Comparison of ENCODE assay signal across 8 cellular contexts in genomic region chr13:32309812-32310706, GRCh38. TPM values are rescaled to one million over a fixed set of nuclear protein-coding genes. Genes with fewer than 3 reads are reported as not detected.
A peak's percentile ranks its signal among the peaks of the same experiment; 100 is the strongest.
DNase-seq lines count a peak whose midpoint lies in the region; ATAC-seq and TF ChIP-seq lines count a peak whose summit lies in the region.

No MANE protein-coding gene starts in this region.

- H3K4me1 ChIP-seq in hepatocyte (ENCODE audit: insufficient read depth) = no peaks in the 10 kb centered on the region

- peak; percentile 62 for DNase-seq in ACHN
- DNase-seq in NCI-H524 (lab: John Stamatoyannopoulos, UW) = peak; percentile 12 to 69
- DNase-seq in amniotic epithelial cell (ENCODE audit: low read depth) = peak; percentile 60
- DNase-seq in hepatocyte (ENCODE audit: low spot score) = peak; percentile 74
- peak; percentile 32 for DNase-seq in skeletal muscle cell (ENCODE audit: low read depth)
- DNase-seq in cerebellar nuclear complex (lab: John Stamatoyannopoulos, UW) = no peak

- TF ChIP-seq CTCF in hepatocyte (IDR thresholded peaks at IDR 0.05; ENCODE audit: poor library complexity) = peak; percentile 72

- H3K27ac ChIP-seq in hepatocyte = no peak overlapping the region

- in situ Hi-C loops in ACHN (cut with HindIII; ENCODE audit: low pct_ligation_motif_present, low pct_unique_long_range_greater_than_20kb, low sequenced_read_pairs) = no loop called here

- H3K36me3 ChIP-seq in hepatocyte (replicated peaks; ENCODE audit: insufficient read depth, low read depth) = no peaks in the 10 kb centered on the region

- no peak overlapping the region for H3K4me2 ChIP-seq in hepatocyte

- no peaks in the 10 kb centered on the region for H3K9me2 ChIP-seq in hepatocyte (replicated peaks; ENCODE audit: insufficient read depth)

- H3K9me3 ChIP-seq in hepatocyte (ENCODE audit: low read depth) = no peaks in the 10 kb centered on the region

- H4K20me1 ChIP-seq in hepatocyte (ENCODE audit: insufficient read depth, poor library complexity, severe bottlenecking) = no peaks in the 10 kb centered on the region

- H2AFZ ChIP-seq in hepatocyte = no peak overlapping the region

- no peaks in the 10 kb centered on the region for H3K27me3 ChIP-seq in hepatocyte

- WGBS in hepatocyte (ENCODE audit: low lambda C conversion rate, missing lambda C conversion rate) = 46% methylated on average over 19 of the region's 19 CpGs

- no peaks in the 10 kb centered on the region for H3K79me2 ChIP-seq in hepatocyte

- peak; percentile 63 for ATAC-seq in HG02610 (IDR thresholded peaks at IDR 0.05; ENCODE audit: unreplicated experiment)

- H3K4me3 ChIP-seq in GM08714 (ENCODE audit: low read length) (peak overlapping the region; percentile 23; the same call in 1 of the 2 replicates), hepatocyte (no peak overlapping the region), skeletal muscle cell (ENCODE audit: low read depth, low read length) (no peak overlapping the region)

RNA-seq across cellular contexts. Expression of gene ZAR1L, which starts 5.1 kb away (rescaled TPM):
- total RNA-seq in hepatocyte = not detected in 2 replicates
- not detected in 2 replicates for polyA plus RNA-seq in hepatocyte

RNA-seq across cellular contexts. Expression of gene BRCA2, which starts 5.2 kb away (rescaled TPM):
- total RNA-seq in hepatocyte = 2.4 and 2.8 TPM in 2 replicates
- polyA plus RNA-seq in hepatocyte = 1.4 and 2.9 TPM in 2 replicates

Comparison
In these comparisons a context has a peak if more than half of its experiments do, and no peak if none do; other contexts are left out.
1. DNase-seq: peak in ACHN (single experiment), NCI-H524 (2 of 2), amniotic epithelial cell (single experiment), hepatocyte (single experiment) and skeletal muscle cell (single experiment); none in cerebellar nuclear complex (0 of 2).